ENCODE assay signal across 1 cellular context in genomic region chr9:117839862-117840261, GRCh38.
TF ChIP-seq lines count a peak whose summit lies in the region.

No MANE protein-coding gene starts in this region.

TF ChIP-seq in GM12878, 131 proteins besides CTCF, POLR2A, EP300 and RAD21 (continued from another document):
- TF ChIP-seq PBX3 (IDR thresholded peaks at IDR 0.05; ENCODE audit: insufficient replicate concordance, low read depth, low read length) (no peak), NKRF (conservative IDR thresholded peaks at IDR 0.05) (no peak), SREBF2 (IDR thresholded peaks at IDR 0.05; ENCODE audit: low read length) (no peak), JUNB (IDR thresholded peaks at IDR 0.05) (0 out of 2 replicates have a peak, but pooled peaks have one; percentile 6)
